In the genomic region with DNA sequence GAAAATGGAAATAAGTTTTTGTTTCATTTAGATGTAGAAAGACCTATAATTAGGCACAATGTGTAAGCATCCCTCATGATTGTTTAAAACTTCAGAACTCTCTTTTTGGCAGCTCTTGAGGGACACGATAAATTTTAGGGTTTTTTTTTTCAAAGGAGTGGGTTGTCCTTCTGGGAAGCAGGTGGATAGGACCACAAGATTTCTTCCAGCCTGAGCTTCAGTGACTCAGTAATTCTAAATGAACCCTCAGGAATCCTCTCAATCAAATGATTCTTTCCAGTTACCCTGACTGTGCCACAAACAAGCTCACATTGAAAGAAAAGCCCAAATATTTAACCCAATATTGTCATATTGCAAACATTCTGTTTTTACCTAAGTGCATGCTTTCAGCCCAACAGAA, we compare ENCODE assay signal across 20 cellular contexts. TPM values are rescaled to one million over a fixed set of nuclear protein-coding genes. Genes with fewer than 3 reads are reported as not detected.
DNase-seq lines count a peak whose midpoint lies in the region; ATAC-seq and TF ChIP-seq lines count a peak whose summit lies in the region.
"Had no signal": no experiment of that assay in that cellular context is flagged by ENCODE, and none has a peak within 500 bp of the region (broad histone marks: within the 10 kb centered on the region; RNA-seq: fewer than 3 reads in every experiment).

No MANE protein-coding gene starts in this region.

- no peak for DNase-seq in left ventricle myocardium inferior
- DNase-seq in cardiac septum (ENCODE audit: low spot score) = no peak
- no peak for DNase-seq in coronary artery (ENCODE audit: low spot score)
- peak; percentile 63 for DNase-seq in renal cortical epithelial cell (ENCODE audit: low read depth)
- no peak for DNase-seq in GM13976 (ENCODE audit: low spot score)
- DNase-seq in progenitor cell of endocrine pancreas (ENCODE audit: low spot score, unreplicated experiment) = no peak
- no peak for DNase-seq in stimulated activated CD4-positive, alpha-beta T cell treated with anti-CD3 and anti-CD28 coated beads, Interleukin-2, amount 100 ng/mL, for 24 hours
- DNase-seq: 8988T; CD8-positive, alpha-beta memory T cell; DMS79 treated with DMSO at 0.1 percent for 48 hours; HCEC 1CT; NCI-H1092; NCI-H146; NCI-H2081; NCI-H510A; NCI-H774; PC-9 had no signal

- in situ Hi-C loops in GM13976 (cut with MboI; ENCODE audit: low sequenced_read_pairs, unreplicated experiment) = no loop called here

- no peaks in the 10 kb centered on the region for H3K36me3 Mint-ChIP-seq in progenitor cell of endocrine pancreas (ENCODE audit: insufficient read depth)
- H3K36me3 Mint-ChIP-seq: CD8-positive, alpha-beta memory T cell had no signal

- no peak for ATAC-seq in HG03469 (IDR thresholded peaks at IDR 0.05; ENCODE audit: unreplicated experiment)

- H3K4me1 Mint-ChIP-seq in progenitor cell of endocrine pancreas (ENCODE audit: low read depth) = no peaks in the 10 kb centered on the region
- H3K4me1 Mint-ChIP-seq: CD8-positive, alpha-beta memory T cell had no signal

- intact Hi-C loops in left ventricle myocardium inferior (cut with micrococcal nuclease) (no loop called here), cardiac septum (cut with DNase I) (loop anchor here (5.0 kb wide), 1 partner anchor 41 kb away; no protein-coding TSS in a partner anchor)

- H3K9me3 Mint-ChIP-seq in progenitor cell of endocrine pancreas (ENCODE audit: low read depth) = no peaks in the 10 kb centered on the region

- H3K4me3 ChIP-seq in left ventricle myocardium inferior (no peak overlapping the region), coronary artery (no peak overlapping the region)
- H3K4me3 ChIP-seq: BLaER1, PC-9 had no signal

- H3K4me3 Mint-ChIP-seq in progenitor cell of endocrine pancreas (ENCODE audit: low read depth) = no peak overlapping the region
- H3K4me3 Mint-ChIP-seq: CD8-positive, alpha-beta memory T cell had no signal

- H3K27ac ChIP-seq in left ventricle myocardium inferior (replicated peaks) (peak overlapping the region; percentile 36), coronary artery (peak overlapping the region; percentile 30 to 64)
- H3K27ac ChIP-seq: BLaER1, PC-9 had no signal

- H3K36me3 ChIP-seq in left ventricle myocardium inferior = no peaks in the 10 kb centered on the region
- H3K36me3 ChIP-seq: BLaER1 had no signal

- H3K27me3 ChIP-seq in left ventricle myocardium inferior (ENCODE audit: low read depth) = no peaks in the 10 kb centered on the region
- H3K27me3 ChIP-seq: BLaER1 had no signal

- H3K4me1 ChIP-seq in left ventricle myocardium inferior = no peaks in the 10 kb centered on the region
- H3K4me1 ChIP-seq: BLaER1 had no signal

- TF ChIP-seq CTCF in left ventricle myocardium inferior (IDR thresholded peaks at IDR 0.05; ENCODE audit: borderline replicate concordance) (no peak), coronary artery (IDR thresholded peaks at IDR 0.05) (no peak), GM13976 (IDR thresholded peaks at IDR 0.05; ENCODE audit: borderline replicate concordance, control extremely low read depth, extremely low read depth, insufficient read depth, missing control alignments) (no peak), progenitor cell of endocrine pancreas (IDR thresholded peaks at IDR 0.05; ENCODE audit: unreplicated experiment) (no peak)

- no peaks in the 10 kb centered on the region for H3K27me3 Mint-ChIP-seq in progenitor cell of endocrine pancreas

- no peaks in the 10 kb centered on the region for H3K9me3 ChIP-seq in left ventricle myocardium inferior (replicated peaks)
- H3K9me3 ChIP-seq: BLaER1 had no signal

- H3K27ac Mint-ChIP-seq in progenitor cell of endocrine pancreas = no peak overlapping the region
- H3K27ac Mint-ChIP-seq: CD8-positive, alpha-beta memory T cell had no signal

RNA-seq across cellular contexts. Expression of gene COL8A1, which starts 45.1 kb away (rescaled TPM):
- total RNA-seq in left ventricle myocardium inferior (16.4 TPM), cardiac septum (28.5 TPM), renal cortical epithelial cell (123 and 241 TPM in 2 replicates), progenitor cell of endocrine pancreas (0.18 TPM in 1 of 2 replicates, not detected in the other)
- total RNA-seq: CD8-positive, alpha-beta memory T cell; G401 had no signal

Comparison
In these comparisons a context has a peak if more than half of its experiments do, and no peak if none do; other contexts are left out.
1. RNA of gene COL8A1, which starts 45.1 kb away (total RNA-seq): 123 to 241 TPM in renal cortical epithelial cell, 28.5 TPM in cardiac septum (single experiment) and 16.4 TPM in left ventricle myocardium inferior (single experiment); 0.18 TPM in progenitor cell of endocrine pancreas; every median in the first group is over 10 times any median in the second.